16 cellular contexts compared by ENCODE assay signal in the genomic region with DNA sequence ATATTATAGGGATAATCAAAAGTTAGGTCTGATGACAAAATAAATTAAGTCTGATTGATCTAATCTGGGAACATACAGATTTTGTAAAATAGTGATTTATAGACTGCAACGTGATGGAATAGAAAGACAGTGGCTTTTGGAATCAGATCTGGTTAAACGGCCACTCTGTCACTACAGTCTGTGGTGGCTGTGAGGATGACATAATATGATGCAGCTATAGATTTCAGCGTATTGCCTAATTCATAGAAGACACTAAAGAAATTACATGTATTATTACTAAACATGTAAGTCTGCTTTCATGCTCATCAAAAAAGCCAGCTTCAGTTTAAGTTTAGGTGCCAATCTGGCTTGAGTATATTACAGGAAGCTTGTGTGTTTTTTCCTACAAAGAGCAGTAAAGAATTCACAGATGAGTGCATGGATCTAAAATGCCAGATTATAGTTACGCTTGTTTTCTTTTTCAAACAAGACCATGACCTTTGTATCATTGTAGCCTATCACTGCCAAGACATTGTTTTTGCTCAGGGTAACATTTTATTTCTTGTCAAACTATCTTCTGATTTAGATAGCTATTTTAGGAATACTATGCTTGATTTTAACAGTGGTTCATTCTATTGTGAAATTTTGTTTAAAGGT. TPM values are rescaled to one million over a fixed set of nuclear protein-coding genes. Genes with fewer than 3 reads are reported as not detected.
DNase-seq lines count a peak whose midpoint lies in the region; ATAC-seq and TF ChIP-seq lines count a peak whose summit lies in the region.
"Had no signal": no experiment of that assay in that cellular context is flagged by ENCODE, and none has a peak within 500 bp of the region (broad histone marks: within the 10 kb centered on the region; RNA-seq: fewer than 3 reads in every experiment).

No MANE protein-coding gene starts in this region.

- no peak for TF ChIP-seq POLR2A in testis (IDR thresholded peaks at IDR 0.05)

- no TSS peak for BruUV-seq in A673 (replicated peaks; lab: Mats Ljungman, UMichigan)

- H3K9me3 ChIP-seq in testis (no peaks in the 10 kb centered on the region), A673 (ENCODE audit: low read depth, low read length, poor library complexity, severe bottlenecking) (no peaks in the 10 kb centered on the region)

- H3K27ac ChIP-seq in testis: peak overlapping the region; percentile 3 to 89
- no peak overlapping the region for H3K27ac ChIP-seq in A673 (ENCODE audit: low read depth, low read length, poor library complexity, severe bottlenecking)
- H3K27ac ChIP-seq: RWPE1 had no signal

- DNase-seq in SKM-1 treated with dmso at 0.1 percent for 144 hours (lab: John Stamatoyannopoulos, UW; ENCODE audit: unreplicated experiment) (peak; percentile 15), SKM-1 (lab: John Stamatoyannopoulos, UW; ENCODE audit: unreplicated experiment) (no peak), OCI-M1 (lab: John Stamatoyannopoulos, UW) (peak; percentile 83), inferior parietal cortex (ENCODE audit: extremely low spot score) (peak; percentile 39), testis (no peak), A673 (ENCODE audit: low spot score) (no peak)
- DNase-seq: activated CD4-positive, alpha-beta T cell treated with anti-CD3 and anti-CD28 coated beads, Interleukin-2, amount 10 ng/mL, durations not matched to agents 24 days and 14 days; CD4-positive, CD25-positive, alpha-beta regulatory T cell; DMS79 treated with DMSO at 0.1 percent for 48 hours; natural killer cell; NCI-H2029 treated with DMSO at 0.1 percent for 48 hours; NCI-H69; T-helper 9 cell had no signal

- ATAC-seq in HG03460 (IDR thresholded peaks at IDR 0.05; ENCODE audit: unreplicated experiment) (no peak), HG03442 (IDR thresholded peaks at IDR 0.05; ENCODE audit: unreplicated experiment) (no peak)
- ATAC-seq: natural killer cell had no signal

- intact Hi-C loops in testis (cut with DNase I; ENCODE audit: low total_unique reads): no loop called here
- intact Hi-C loops in A673 (cut with micrococcal nuclease; ENCODE audit: unreplicated experiment): no loop called here

- no peak for TF ChIP-seq CTCF in testis (IDR thresholded peaks at IDR 0.05)
- TF ChIP-seq CTCF in A673 (conservative IDR thresholded peaks at IDR 0.05; ENCODE audit: low read depth, low read length): no peak

- 62 to 73% methylated on average over 4 of the region's 4 CpGs for WGBS in testis, 2 donors

- POLR2A ChIA-PET in A673 (lab: Charles Lee; ENCODE audit: low non-redundant PET): no interaction called here

- peaks cover 56% of the 10 kb centered on the region for H3K4me1 ChIP-seq in testis
- no peaks in the 10 kb centered on the region for H3K4me1 ChIP-seq in A673 (ENCODE audit: insufficient read depth, low read length, poor library complexity, severe bottlenecking)

- no peaks in the 10 kb centered on the region for H3K36me3 ChIP-seq in testis (ENCODE audit: low read depth, missing control alignments)
- no peaks in the 10 kb centered on the region for H3K36me3 ChIP-seq in A673 (ENCODE audit: insufficient read depth, low read length, poor library complexity, severe bottlenecking)

- H3K27me3 ChIP-seq in testis: no peaks in the 10 kb centered on the region
- H3K27me3 ChIP-seq in A673 (replicated peaks; ENCODE audit: insufficient read depth, low read depth, low read length, poor library complexity): no peaks in the 10 kb centered on the region

- CTCF ChIA-PET in A673 (lab: Charles Lee): no interaction called here

- H3K4me3 ChIP-seq in testis: no peak overlapping the region
- H3K4me3 ChIP-seq in A673 (ENCODE audit: low read depth, low read length, poor library complexity, severe bottlenecking): no peak overlapping the region

RNA-seq across cellular contexts. Expression of a gene that starts 25.7 kb away (rescaled TPM):
- total RNA-seq in testis (10 to 100 TPM; 52.9 to 64.4 TPM), A673 (2021) (1.6 and 2.2 TPM in 2 replicates)
- 29.4 TPM for polyA plus RNA-seq in testis (ENCODE audit: insufficient read depth, low read depth, low replicate concordance)

Comparison
In these comparisons a context has a peak if more than half of its experiments do, and no peak if none do; other contexts are left out.
1. DNase-seq: peak in SKM-1 treated with dmso at 0.1 percent for 144 hours (single experiment), OCI-M1 (single experiment) and inferior parietal cortex (single experiment); none in SKM-1 (single experiment), testis (single experiment) and A673 (single experiment).
2. RNA of a gene that starts 25.7 kb away (total RNA-seq): 52.9 to 64.4 TPM in testis; 1.6 to 2.2 TPM in A673; every median in the first group is over 10 times any median in the second.